27 cellular contexts compared by ENCODE assay signal in genomic region chr2:210540471-210541257, GRCh38. TPM values are rescaled to one million over a fixed set of nuclear protein-coding genes. Genes with fewer than 3 reads are reported as not detected.
DNase-seq lines count a peak whose midpoint lies in the region; ATAC-seq and TF ChIP-seq lines count a peak whose summit lies in the region.
"Had no signal": no experiment of that assay in that cellular context is flagged by ENCODE, and none has a peak within 500 bp of the region (broad histone marks: within the 10 kb centered on the region; RNA-seq: fewer than 3 reads in every experiment).

No MANE protein-coding gene starts in this region.

- H3K27ac ChIP-seq in GM23338 (ENCODE audit: low read depth): no peak overlapping the region
- no peak overlapping the region for H3K27ac ChIP-seq in osteoblast (ENCODE audit: low read depth, low read length)
- H3K27ac ChIP-seq: KMS-11, thoracic aorta, uterus, VCaP had no signal

- H4K20me1 ChIP-seq in GM23338 (replicated peaks; ENCODE audit: insufficient read depth): no peaks in the 10 kb centered on the region
- no peaks in the 10 kb centered on the region for H4K20me1 ChIP-seq in osteoblast (ENCODE audit: insufficient read depth, low read length)

- no peaks in the 10 kb centered on the region for H3K36me3 ChIP-seq in GM23338 (ENCODE audit: insufficient read depth)
- no peaks in the 10 kb centered on the region for H3K36me3 ChIP-seq in NT2/D1 (ENCODE audit: insufficient read depth, insufficient read length, low read length)
- no peaks in the 10 kb centered on the region for H3K36me3 ChIP-seq in osteoblast (ENCODE audit: insufficient read depth, low read length)
- H3K36me3 ChIP-seq: HAP-1, thoracic aorta, uterus had no signal

- H3F3A ChIP-seq in GM23338 (replicated peaks; ENCODE audit: low read depth): no peaks in the 10 kb centered on the region

- TF ChIP-seq CTCF in GM23338 (conservative IDR thresholded peaks at IDR 0.05; ENCODE audit: low read depth in 2 of 2): no peak
- TF ChIP-seq CTCF in fibroblast of mammary gland (conservative IDR thresholded peaks at IDR 0.05; ENCODE audit: control insufficient read depth, insufficient read depth, low read depth, low read length): no peak
- no peak for TF ChIP-seq CTCF in osteoblast (IDR thresholded peaks at IDR 0.05; ENCODE audit: extremely low read depth, low read depth, low read length)

- no peaks in the 10 kb centered on the region for H3K27me3 Mint-ChIP-seq in GM23338 (ENCODE audit: insufficient read depth, low read depth, poor library complexity)
- no peaks in the 10 kb centered on the region for H3K27me3 Mint-ChIP-seq in activated CD4-positive, alpha-beta T cell treated with anti-CD3 and anti-CD28 coated beads, Interleukin-2, amount 10 ng/mL, durations not matched to agents 7 days and 5 days
- H3K27me3 Mint-ChIP-seq in effector memory CD8-positive, alpha-beta T cell: peaks cover 12 to 15% of the 10 kb centered on the region in 2 donors
- H3K27me3 Mint-ChIP-seq: brain had no signal

- H3K4me2 ChIP-seq in GM23338: peak overlapping the region; percentile 32; the same call in 1 of the 2 replicates
- H3K4me2 ChIP-seq in osteoblast (ENCODE audit: insufficient read depth, low read length): no peak overlapping the region
- H3K4me2 ChIP-seq: KMS-11 had no signal

- POLR2A ChIA-PET in activated CD4-positive, alpha-beta T cell treated with anti-CD3 and anti-CD28 coated beads, Interleukin-2, amount 10 ng/mL, durations not matched to agents 7 days and 5 days (lab: Charles Lee): no interaction called here

- H3K79me2 ChIP-seq in GM23338 (replicated peaks; ENCODE audit: insufficient read depth) (no peaks in the 10 kb centered on the region), osteoblast (ENCODE audit: insufficient read depth, low read length) (no peaks in the 10 kb centered on the region)

- H2AFZ ChIP-seq in GM23338 (no peak overlapping the region), osteoblast (ENCODE audit: low read length) (no peak overlapping the region)

- H3K4me3 ChIP-seq in GM23338 (no peak overlapping the region), NT2/D1 (ENCODE audit: insufficient read length, low read depth) (no peak overlapping the region), fibroblast of mammary gland (ENCODE audit: control insufficient read depth, low read depth, low read length) (no peak overlapping the region), osteoblast (ENCODE audit: insufficient read depth, low read length) (no peak overlapping the region)
- H3K4me3 ChIP-seq: HAP-1, thoracic aorta, uterus had no signal

- peaks cover 20% of the 10 kb centered on the region for H3K4me1 Mint-ChIP-seq in GM23338
- H3K4me1 Mint-ChIP-seq in activated CD4-positive, alpha-beta T cell treated with anti-CD3 and anti-CD28 coated beads, Interleukin-2, amount 10 ng/mL, durations not matched to agents 7 days and 5 days: no peaks in the 10 kb centered on the region
- no peaks in the 10 kb centered on the region for H3K4me1 Mint-ChIP-seq in effector memory CD8-positive, alpha-beta T cell (ENCODE audit: low read depth in 2 of 2)
- H3K4me1 Mint-ChIP-seq: CD14-positive monocyte had no signal

- no peaks in the 10 kb centered on the region; the same call in 1 of the 2 replicates for H3K9me2 ChIP-seq in GM23338 (ENCODE audit: insufficient read depth)

- H3K9me3 ChIP-seq in NT2/D1 (ENCODE audit: insufficient read depth, low read length) (no peaks in the 10 kb centered on the region), osteoblast (ENCODE audit: low read depth, low read length) (no peaks in the 10 kb centered on the region)
- H3K9me3 ChIP-seq: HAP-1, thoracic aorta, uterus had no signal

- peak; percentile 12 for DNase-seq in GM23338 (ENCODE audit: low spot score)
- peak; percentile 36 for DNase-seq in NT2/D1 (ENCODE audit: low read depth, low spot score)
- DNase-seq in fibroblast of mammary gland (ENCODE audit: low read depth): peak; percentile 8
- DNase-seq in osteoblast (ENCODE audit: insufficient read length, low spot score, missing footprints): peak; percentile 30
- DNase-seq in activated CD4-positive, alpha-beta T cell treated with anti-CD3 and anti-CD28 coated beads, Interleukin-2, amount 10 ng/mL, durations not matched to agents 7 days and 5 days: no peak
- no peak for DNase-seq in effector memory CD8-positive, alpha-beta T cell
- DNase-seq: activated CD4-positive, alpha-beta T cell treated with anti-CD3 and anti-CD28 coated beads for 48 hours; activated T-cell treated with anti-CD3 and anti-CD28 coated beads, Interleukin-2, amount 50 U/mL, for 24 hours; erythroblast; foreskin melanocyte; left cardiac atrium; mesendoderm; NCI-H1417 treated with DMSO at 0.1 percent for 48 hours; NCI-H446; NCI-H774; stimulated activated naive CD8-positive, alpha-beta T cell treated with anti-CD3 and anti-CD28 coated beads, Interleukin-15, Interleukin-2, amounts not matched to agents 100 U/mL and 50 U/mL, for 24 hours; SW 1271; T-helper 9 cell; uterus had no signal

- no peaks in the 10 kb centered on the region for H3K36me3 Mint-ChIP-seq in GM23338 (ENCODE audit: low read depth)
- H3K36me3 Mint-ChIP-seq in activated CD4-positive, alpha-beta T cell treated with anti-CD3 and anti-CD28 coated beads, Interleukin-2, amount 10 ng/mL, durations not matched to agents 7 days and 5 days (ENCODE audit: low read depth): no peaks in the 10 kb centered on the region
- H3K36me3 Mint-ChIP-seq in effector memory CD8-positive, alpha-beta T cell (ENCODE audit: insufficient read depth): no peaks in the 10 kb centered on the region
- H3K36me3 Mint-ChIP-seq: brain, CD14-positive monocyte had no signal

- H3K27ac Mint-ChIP-seq in GM23338: no peak overlapping the region; the same call in 1 of the 2 replicates
- H3K27ac Mint-ChIP-seq in activated CD4-positive, alpha-beta T cell treated with anti-CD3 and anti-CD28 coated beads, Interleukin-2, amount 10 ng/mL, durations not matched to agents 7 days and 5 days: no peak overlapping the region
- no peak overlapping the region for H3K27ac Mint-ChIP-seq in effector memory CD8-positive, alpha-beta T cell
- H3K27ac Mint-ChIP-seq: activated T-cell treated with anti-CD3 and anti-CD28 coated beads, Interleukin-2, amount 50 U/mL, for 24 hours; CD14-positive monocyte had no signal

- H3K9me3 Mint-ChIP-seq in GM23338: no peaks in the 10 kb centered on the region
- no peaks in the 10 kb centered on the region for H3K9me3 Mint-ChIP-seq in activated CD4-positive, alpha-beta T cell treated with anti-CD3 and anti-CD28 coated beads, Interleukin-2, amount 10 ng/mL, durations not matched to agents 7 days and 5 days
- no peaks in the 10 kb centered on the region for H3K9me3 Mint-ChIP-seq in effector memory CD8-positive, alpha-beta T cell
- H3K9me3 Mint-ChIP-seq: activated T-cell treated with anti-CD3 and anti-CD28 coated beads, Interleukin-2, amount 50 U/mL, for 24 hours; brain had no signal

- no peaks in the 10 kb centered on the region for H3K27me3 ChIP-seq in GM23338 (ENCODE audit: insufficient read depth)
- H3K27me3 ChIP-seq in NT2/D1 (ENCODE audit: insufficient read depth, insufficient read length): no peaks in the 10 kb centered on the region
- H3K27me3 ChIP-seq in osteoblast (ENCODE audit: insufficient read depth, low read length): no peaks in the 10 kb centered on the region
- H3K27me3 ChIP-seq: uterus had no signal

- CTCF ChIA-PET in activated CD4-positive, alpha-beta T cell treated with anti-CD3 and anti-CD28 coated beads, Interleukin-2, amount 10 ng/mL, durations not matched to agents 7 days and 5 days (lab: Charles Lee): no interaction called here

- no peak overlapping the region for H3K9ac ChIP-seq in NT2/D1 (ENCODE audit: insufficient read length, low read depth)
- H3K9ac ChIP-seq: KMS-11 had no signal

- ATAC-seq in GM23338 (peak; percentile 46; the same call in 1 of the 3 replicates), GM19035 (IDR thresholded peaks at IDR 0.05; ENCODE audit: unreplicated experiment) (no peak)
- ATAC-seq in effector memory CD8-positive, alpha-beta T cell (replicated peaks): no peak
- ATAC-seq: left cardiac atrium; stimulated activated naive CD8-positive, alpha-beta T cell treated with anti-CD3 and anti-CD28 coated beads, Interleukin-15, Interleukin-2, amounts not matched to agents 100 U/mL and 50 U/mL, for 24 hours had no signal

- H3K4me1 ChIP-seq in GM23338 (ENCODE audit: insufficient read depth) (peaks cover 15% of the 10 kb centered on the region), NT2/D1 (ENCODE audit: insufficient read depth, insufficient read length) (no peaks in the 10 kb centered on the region), osteoblast (ENCODE audit: insufficient read depth, low read length) (no peaks in the 10 kb centered on the region)
- H3K4me1 ChIP-seq: HAP-1, uterus had no signal

- H3K4me3 Mint-ChIP-seq in GM23338: no peak overlapping the region
- H3K4me3 Mint-ChIP-seq in activated CD4-positive, alpha-beta T cell treated with anti-CD3 and anti-CD28 coated beads, Interleukin-2, amount 10 ng/mL, durations not matched to agents 7 days and 5 days: no peak overlapping the region
- H3K4me3 Mint-ChIP-seq in effector memory CD8-positive, alpha-beta T cell: no peak overlapping the region
- H3K4me3 Mint-ChIP-seq: activated T-cell treated with anti-CD3 and anti-CD28 coated beads, Interleukin-2, amount 50 U/mL, for 24 hours; brain; CD14-positive monocyte had no signal

RNA-seq across cellular contexts. Expression of gene CPS1, which starts 15.7 kb away (rescaled TPM):
- 11.0 and 15.7 TPM in 2 replicates for total RNA-seq in GM23338 (2014; rRNA removed; shearing (Covaris generic))
- polyA plus RNA-seq in GM23338 (2016; fragmentation: Nextera tagmentation; extraction: Ambion mirVana): 4.9 and 5.5 TPM in 2 replicates
- total RNA-seq in osteoblast: 21.7 and 24.2 TPM in 2 replicates
- total RNA-seq in activated CD4-positive, alpha-beta T cell treated with anti-CD3 and anti-CD28 coated beads, Interleukin-2, amount 10 ng/mL, durations not matched to agents 7 days and 5 days: 1 to 10 TPM in 1 of 2 experiments, under 1 TPM in 1; 0.48 to 1.4 TPM
- total RNA-seq: HT-29 had no signal
- polyA plus RNA-seq: CD14-positive monocyte had no signal

Comparison
In these comparisons a context has a peak if more than half of its experiments do, and no peak if none do; other contexts are left out.
1. DNase-seq: peak in GM23338 (single experiment), NT2/D1 (single experiment), fibroblast of mammary gland (single experiment) and osteoblast (single experiment); none in activated CD4-positive, alpha-beta T cell treated with anti-CD3 and anti-CD28 coated beads, Interleukin-2, amount 10 ng/mL, durations not matched to agents 7 days and 5 days (single experiment) and effector memory CD8-positive, alpha-beta T cell (0 of 3).